Comparison of ENCODE assay signal across 19 cellular contexts in the genomic region with DNA sequence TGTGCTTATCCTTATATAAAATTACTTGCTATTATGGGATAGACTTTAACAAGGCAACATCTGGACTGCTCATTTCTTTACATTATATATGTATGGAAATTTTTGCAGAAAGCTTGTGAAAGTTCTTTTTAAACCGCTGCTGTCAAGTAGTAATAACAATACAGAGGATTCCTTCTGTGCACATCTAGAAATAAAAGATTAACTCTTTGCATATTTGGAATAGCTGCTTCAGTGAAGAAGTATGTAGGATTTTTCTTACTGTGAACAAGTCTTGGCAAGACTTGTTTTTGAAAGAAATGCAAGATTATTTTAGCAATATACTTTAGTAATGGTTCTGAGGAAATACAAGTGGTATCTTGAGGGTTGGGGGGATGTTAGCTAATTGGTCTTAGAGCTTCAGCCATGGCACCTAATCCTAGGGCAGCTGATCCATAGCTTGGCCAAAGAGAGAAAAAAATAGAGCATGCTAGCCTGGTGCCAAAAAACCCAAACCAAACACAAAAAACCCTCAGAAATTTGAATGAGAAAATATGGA. TPM values are rescaled to one million over a fixed set of nuclear protein-coding genes. Genes with fewer than 3 reads are reported as not detected.
DNase-seq lines count a peak whose midpoint lies in the region; ATAC-seq, FAIRE-seq and TF ChIP-seq lines count a peak whose summit lies in the region.
"Had no signal": no experiment of that assay in that cellular context is flagged by ENCODE, and none has a peak within 500 bp of the region (broad histone marks: within the 10 kb centered on the region; RNA-seq: fewer than 3 reads in every experiment).

No MANE protein-coding gene starts in this region.

- TF ChIP-seq CTCF in Loucy (conservative IDR thresholded peaks at IDR 0.05; ENCODE audit: low read length) (no peak), choroid plexus epithelial cell (conservative IDR thresholded peaks at IDR 0.05; ENCODE audit: low read depth, low read length) (no peak), keratinocyte (optimal IDR thresholded peaks at IDR 0.05 in 1 of 3, IDR thresholded peaks at IDR 0.05 in 1 of 3, conservative IDR thresholded peaks at IDR 0.05 in 1 of 3; ENCODE audit: extremely low read depth in 1 of 3, insufficient read depth in 2 of 3, low read length in 3 of 3) (no peak)
- TF ChIP-seq CTCF in CD8-positive, alpha-beta T cell (IDR thresholded peaks at IDR 0.05), result no peak

- no peak overlapping the region for H3K4me3 Mint-ChIP-seq in CD8-positive, alpha-beta T cell
- H3K4me3 Mint-ChIP-seq in immature natural killer cell, result no peak overlapping the region

- H3K4me3 ChIP-seq in Loucy (ENCODE audit: low read length, poor library complexity, severe bottlenecking), result peak overlapping the region; percentile 4
- H3K4me3 ChIP-seq in choroid plexus epithelial cell (ENCODE audit: low read depth, low read length), result no peak overlapping the region
- peak overlapping the region in 1 of 3 experiments; percentile 24 for H3K4me3 ChIP-seq in keratinocyte (ENCODE audit: control insufficient read depth in 2 of 3, extremely low read depth in 1 of 3, insufficient read depth in 2 of 3, low read depth in 1 of 3, low read length in 3 of 3)
- H3K4me3 ChIP-seq in CD8-positive, alpha-beta T cell (ENCODE audit: low read depth, low read length), result no peak overlapping the region
- H3K4me3 ChIP-seq: heart right ventricle, sigmoid colon had no signal

- POLR2A ChIA-PET in CD8-positive, alpha-beta T cell (lab: Charles Lee), result interaction anchor here (0.8 kb wide), 1 partner anchor 9 kb away, joined by 3 read pairs; no protein-coding TSS in a partner anchor

- H3K9me2 ChIP-seq in Loucy (replicated peaks; ENCODE audit: low read depth, low read length), result no peaks in the 10 kb centered on the region

- in situ Hi-C loops in ACHN (cut with HindIII; ENCODE audit: low pct_ligation_motif_present, low pct_unique_long_range_greater_than_20kb, low sequenced_read_pairs), result no loop called here

- peaks cover 11% of the 10 kb centered on the region for H3K36me3 Mint-ChIP-seq in CD8-positive, alpha-beta T cell
- H3K36me3 Mint-ChIP-seq in immature natural killer cell, result no peaks in the 10 kb centered on the region

- no peak overlapping the region for H3K27ac Mint-ChIP-seq in CD8-positive, alpha-beta T cell
- no peak overlapping the region for H3K27ac Mint-ChIP-seq in immature natural killer cell

- no peak overlapping the region for H3K9ac ChIP-seq in Loucy (ENCODE audit: low read depth, low read length, poor library complexity, severe bottlenecking)
- H3K9ac ChIP-seq in keratinocyte (ENCODE audit: control insufficient read depth, extremely low read depth, insufficient read depth, low read length), result no peak overlapping the region

- FAIRE-seq in keratinocyte (lab: Jason Lieb, UNC), result no peak

- H3K9me3 ChIP-seq in Loucy (ENCODE audit: insufficient read depth, low read depth, low read length) (no peaks in the 10 kb centered on the region), keratinocyte (ENCODE audit: control insufficient read depth, low read depth, low read length) (no peaks in the 10 kb centered on the region)
- no peaks in the 10 kb centered on the region for H3K9me3 ChIP-seq in CD8-positive, alpha-beta T cell (ENCODE audit: low read length)
- H3K9me3 ChIP-seq: Caco-2, heart right ventricle, sigmoid colon had no signal

- peaks cover 45% of the 10 kb centered on the region for H3K4me1 Mint-ChIP-seq in CD8-positive, alpha-beta T cell (ENCODE audit: low read depth)
- peaks cover 19 to 23% of the 10 kb centered on the region in 2 donors for H3K4me1 Mint-ChIP-seq in immature natural killer cell

- peak overlapping the region; percentile 37 for H3K4me2 ChIP-seq in Loucy (ENCODE audit: low read depth, low read length, poor library complexity, severe bottlenecking)
- H3K4me2 ChIP-seq in keratinocyte (ENCODE audit: control insufficient read depth, extremely low read depth, insufficient read depth, low read depth, low read length), result peak overlapping the region; percentile 61

- no peaks in the 10 kb centered on the region for H3F3A ChIP-seq in Loucy (ENCODE audit: low read depth)

- H3K9me1 ChIP-seq in keratinocyte (ENCODE audit: control insufficient read depth, extremely low read depth, insufficient read depth, low read length), result no peaks in the 10 kb centered on the region

- H3K4me1 ChIP-seq in Loucy (ENCODE audit: insufficient read depth, low read length, poor library complexity, severe bottlenecking) (peaks cover 36% of the 10 kb centered on the region), keratinocyte (ENCODE audit: control insufficient read depth, extremely low read depth, insufficient read depth, low read length) (peaks cover 49% of the 10 kb centered on the region)
- peaks cover 3% of the 10 kb centered on the region for H3K4me1 ChIP-seq in CD8-positive, alpha-beta T cell (ENCODE audit: insufficient read depth, low read length)

- dilution Hi-C loops in keratinocyte (cut with MboI; ENCODE audit: extremely low pct_ligation_motif_present, low sequenced_read_pairs), result no loop called here

- H2AFZ ChIP-seq in Loucy (ENCODE audit: low read length), result no peak overlapping the region
- H2AFZ ChIP-seq in keratinocyte (ENCODE audit: control insufficient read depth, low read length), result no peak overlapping the region

- H4K20me1 ChIP-seq in Loucy (ENCODE audit: insufficient read depth, low read length, poor library complexity, severe bottlenecking) (peaks cover 6% of the 10 kb centered on the region), keratinocyte (ENCODE audit: control insufficient read depth, extremely low read depth, insufficient read depth, low read length) (no peaks in the 10 kb centered on the region)

- H3K27me3 Mint-ChIP-seq in CD8-positive, alpha-beta T cell (ENCODE audit: low read depth), result no peaks in the 10 kb centered on the region
- H3K27me3 Mint-ChIP-seq in immature natural killer cell (ENCODE audit: low read depth in 3 of 3), result peaks cover 0 to 2% (median 0%) of the 10 kb centered on the region in 3 donors

- peak; percentile 62 for DNase-seq in ACHN
- peak; percentile 48 for DNase-seq in choroid plexus epithelial cell (ENCODE audit: low read depth)
- no peak for DNase-seq in keratinocyte (ENCODE audit: low read depth, low spot score)
- no peak for DNase-seq in CD8-positive, alpha-beta T cell
- no peak for DNase-seq in immature natural killer cell
- no peak for DNase-seq in caudate nucleus (lab: John Stamatoyannopoulos, UW)
- DNase-seq: activated effector memory CD4-positive, alpha-beta T cell treated with Interleukin-2 at 50 U/mL for 16 hours; anterior cingulate cortex; Caco-2; cortex of kidney; heart right ventricle; NCI-H1048; NCI-H2081; NCI-H524; occipital lobe; sigmoid colon; T-helper 9 cell had no signal

- no peaks in the 10 kb centered on the region for H3K9me3 Mint-ChIP-seq in CD8-positive, alpha-beta T cell
- no peaks in the 10 kb centered on the region for H3K9me3 Mint-ChIP-seq in immature natural killer cell

- H3K27ac ChIP-seq in keratinocyte (ENCODE audit: control insufficient read depth, insufficient read depth, low read length) (no peak overlapping the region), caudate nucleus (ENCODE audit: low read depth, low read length) (no peak overlapping the region)
- no peak overlapping the region for H3K27ac ChIP-seq in CD8-positive, alpha-beta T cell (ENCODE audit: low read depth, low read length)
- H3K27ac ChIP-seq: heart right ventricle had no signal

- H3K27me3 ChIP-seq in Loucy (ENCODE audit: insufficient read depth, low read length, poor library complexity, severe bottlenecking) (no peaks in the 10 kb centered on the region), keratinocyte (ENCODE audit: control insufficient read depth, extremely low read depth, insufficient read depth, low read length) (no peaks in the 10 kb centered on the region)
- H3K27me3 ChIP-seq in CD8-positive, alpha-beta T cell (ENCODE audit: insufficient read depth, low read length), result no peaks in the 10 kb centered on the region
- H3K27me3 ChIP-seq: heart right ventricle, sigmoid colon had no signal

- intact Hi-C loops in CD8-positive, alpha-beta T cell (cut with DNase I, micrococcal nuclease), result loop anchor here in 1 of 2 experiments (5.0 kb wide), 1 partner anchor 41 kb away; no protein-coding TSS in a partner anchor

- H3K79me2 ChIP-seq in Loucy (ENCODE audit: insufficient read depth, low read length) (peaks cover 45% of the 10 kb centered on the region), keratinocyte (ENCODE audit: control insufficient read depth, insufficient read depth, low read length) (peaks cover 81% of the 10 kb centered on the region)

- ATAC-seq in CD8-positive, alpha-beta T cell, result no peak
- no peak for ATAC-seq in GM21360 (IDR thresholded peaks at IDR 0.05; ENCODE audit: unreplicated experiment)
- ATAC-seq: heart right ventricle had no signal

- no peaks in the 10 kb centered on the region for H3K36me3 ChIP-seq in Loucy (ENCODE audit: insufficient read depth, low read length)
- H3K36me3 ChIP-seq in keratinocyte (ENCODE audit: control insufficient read depth in 2 of 2, extremely low read depth in 1 of 2, insufficient read depth in 2 of 2, low read length in 2 of 2), result no peaks in the 10 kb centered on the region
- no peaks in the 10 kb centered on the region for H3K36me3 ChIP-seq in CD8-positive, alpha-beta T cell (ENCODE audit: insufficient read depth, low read length)
- H3K36me3 ChIP-seq: heart right ventricle, sigmoid colon had no signal

- CTCF ChIA-PET in CD8-positive, alpha-beta T cell (lab: Charles Lee), result interaction anchor here (0.5 to 0.6 kb wide), 2 partner anchors 68 to 730 kb away, joined by 3 read pairs; no protein-coding TSS in a partner anchor

RNA-seq across cellular contexts. Expression of gene PRKCI, which starts 4.3 kb away (rescaled TPM):
- polyA plus RNA-seq in keratinocyte (34.9 to 53.5 TPM (median 35.9 TPM) in 3 replicates), immature natural killer cell (10 to 100 TPM in 2 of 3 donors, 1 to 10 TPM in 1; 6.8 to 15.4 (median 14.8) TPM)
- polyA plus RNA-seq in keratinocyte (2011; ENCODE audit: low read depth), result 39.1 TPM
- polyA plus RNA-seq in keratinocyte (2011; cell fraction: cytosol; rRNA removed), result 26.0 and 49.9 TPM in 2 replicates
- polyA plus RNA-seq in keratinocyte (2011; cell fraction: nucleus; rRNA removed), result 35.9 and 55.4 TPM in 2 replicates
- polyA plus RNA-seq in keratinocyte (2012; ENCODE audit: low replicate concordance), result 31.0 and 38.8 TPM in 2 replicates
- 9.6 to 73.5 TPM (median 41.1 TPM) in 3 replicates for polyA minus RNA-seq in keratinocyte
- 42.4 TPM for polyA minus RNA-seq in keratinocyte (2011; cell fraction: cytosol; rRNA and poly(A)+ RNA removed)
- 36.2 and 73.1 TPM in 2 replicates for polyA minus RNA-seq in keratinocyte (2011; cell fraction: nucleus; rRNA and poly(A)+ RNA removed)
- total RNA-seq in CD8-positive, alpha-beta T cell, result 10 to 100 TPM; 17.6 to 20.2 TPM

RNA-seq across cellular contexts. Expression of gene PHC3, which starts 45.0 kb away (rescaled TPM):
- polyA plus RNA-seq in keratinocyte, result 32.2 to 37.6 TPM (median 37.5 TPM) in 3 replicates
- polyA plus RNA-seq in keratinocyte (2011; ENCODE audit: low read depth), result 4.2 TPM
- 18.0 and 35.8 TPM in 2 replicates for polyA plus RNA-seq in keratinocyte (2011; cell fraction: cytosol; rRNA removed)
- polyA plus RNA-seq in keratinocyte (2011; cell fraction: nucleus; rRNA removed), result 59.9 and 63.9 TPM in 2 replicates
- 14.1 and 14.6 TPM in 2 replicates for polyA plus RNA-seq in keratinocyte (2012; ENCODE audit: low replicate concordance)
- 134 to 139 TPM (median 136 TPM) in 3 replicates for polyA minus RNA-seq in keratinocyte
- polyA minus RNA-seq in keratinocyte (2011; cell fraction: cytosol; rRNA and poly(A)+ RNA removed), result 13.8 TPM
- 32.9 and 73.2 TPM in 2 replicates for polyA minus RNA-seq in keratinocyte (2011; cell fraction: nucleus; rRNA and poly(A)+ RNA removed)
- total RNA-seq in CD8-positive, alpha-beta T cell, result 100 to 1,000 TPM; 131 to 136 TPM
- polyA plus RNA-seq in immature natural killer cell, result 10 to 100 TPM; 18.2 to 37.2 (median 19.0) TPM

Comparison
In these comparisons a context has a peak if more than half of its experiments do, and no peak if none do; other contexts are left out.
1. DNase-seq: peak in ACHN (single experiment) and choroid plexus epithelial cell (single experiment); none in keratinocyte (single experiment), CD8-positive, alpha-beta T cell (0 of 7), immature natural killer cell (0 of 3) and caudate nucleus (0 of 61).